In genomic region chr6:156685823-156686428, GRCh38 we compare ENCODE assay signal across 9 cellular contexts.
DNase-seq lines count a peak whose midpoint lies in the region; ATAC-seq and TF ChIP-seq lines count a peak whose summit lies in the region.
"Had no signal": no experiment of that assay in that cellular context is flagged by ENCODE, and none has a peak within 500 bp of the region (broad histone marks: within the 10 kb centered on the region; RNA-seq: fewer than 3 reads in every experiment).

No MANE protein-coding gene starts in this region.

- dilution Hi-C loops in mammary epithelial cell (cut with HindIII; ENCODE audit: low sequenced_read_pairs): no loop called here

- H3K27me3 ChIP-seq in HUES6 (ENCODE audit: control insufficient read depth, insufficient read depth, low read length) (no peaks in the 10 kb centered on the region), mammary epithelial cell (ENCODE audit: insufficient read depth, low read length) (no peaks in the 10 kb centered on the region), muscle layer of colon (ENCODE audit: control insufficient read depth in 1 of 2, insufficient read depth in 2 of 2, low read length in 2 of 2) (no peaks in the 10 kb centered on the region)

- ATAC-seq in omental fat pad (ENCODE audit: low FRiP score) (no peak), HG02884 (IDR thresholded peaks at IDR 0.05; ENCODE audit: unreplicated experiment) (no peak)

- no peak for TF ChIP-seq CTCF in AG09309 (IDR thresholded peaks at IDR 0.05; ENCODE audit: control insufficient read depth, insufficient read depth, low read depth, low read length, missing control alignments)
- TF ChIP-seq CTCF in mammary epithelial cell (conservative IDR thresholded peaks at IDR 0.05 in 1 of 2, IDR thresholded peaks at IDR 0.05 in 1 of 2; ENCODE audit: extremely low read depth in 1 of 2, insufficient read depth in 1 of 2, low read depth in 1 of 2, low read length in 2 of 2): no peak
- TF ChIP-seq CTCF in omental fat pad (IDR thresholded peaks at IDR 0.05): no peak

- CTCF ChIA-PET in mammary epithelial cell (lab: Charles Lee; ENCODE audit: low non-redundant PET): interaction anchor here (0.9 kb wide), 1 partner anchor 472 kb away, joined by 14 read pairs; no protein-coding TSS in a partner anchor

- BruUV-seq in mammary epithelial cell (replicated peaks; lab: Mats Ljungman, UMichigan): no TSS peak

- H3K36me3 ChIP-seq in HUES6 (ENCODE audit: control insufficient read depth, insufficient read depth, low read length) (no peaks in the 10 kb centered on the region), mammary epithelial cell (ENCODE audit: insufficient read depth, low read length) (no peaks in the 10 kb centered on the region), muscle layer of colon (ENCODE audit: insufficient read depth, low read length) (no peaks in the 10 kb centered on the region)

- H3K4me1 ChIP-seq in HUES6 (ENCODE audit: control insufficient read depth, insufficient read depth, low read length): peaks cover 12% of the 10 kb centered on the region
- H3K4me1 ChIP-seq in mammary epithelial cell (ENCODE audit: insufficient read depth, low read length): peaks cover 14% of the 10 kb centered on the region
- peaks cover 14% of the 10 kb centered on the region for H3K4me1 ChIP-seq in muscle layer of colon (ENCODE audit: insufficient read depth, low read length)

- H3K4me2 ChIP-seq in mammary epithelial cell (ENCODE audit: insufficient read depth, low read depth, low read length): peak overlapping the region; percentile 93

- in situ Hi-C loops in mammary epithelial cell (cut with MboI; ENCODE audit: low sequenced_read_pairs in 2 of 2): loop anchor here (10.0 kb wide), 2 partner anchors 79 to 99 kb away; no protein-coding TSS in a partner anchor

- intact Hi-C loops in mammary epithelial cell (cut with micrococcal nuclease): loop anchor here (1.0 to 2.0 kb wide), 5 partner anchors 34 to 335 kb away; no protein-coding TSS in a partner anchor

- no peaks in the 10 kb centered on the region for H4K20me1 ChIP-seq in mammary epithelial cell (ENCODE audit: insufficient read depth, low read length)

- WGBS in mammary epithelial cell (ENCODE audit: low coverage, missing lambda C conversion rate): 23% methylated on average over 8 of the region's 8 CpGs

- peak overlapping the region; percentile 94 for H2AFZ ChIP-seq in mammary epithelial cell (ENCODE audit: low read depth, low read length)

- H3K4me3 ChIP-seq in AG09309 (ENCODE audit: control insufficient read depth, low read depth, low read length) (peak overlapping the region; percentile 80), HUES6 (ENCODE audit: low read depth, low read length) (peak overlapping the region; percentile 92), mammary epithelial cell (replicated peaks in 1 of 3; ENCODE audit: insufficient read depth in 1 of 3, low read depth in 2 of 3, low read length in 3 of 3) (peak overlapping the region; percentile 70 to 94 (median 83)), muscle layer of colon (ENCODE audit: low read depth in 1 of 2, low read length in 2 of 2) (peak overlapping the region; percentile 64 to 78)

- H3K9ac ChIP-seq in HUES6 (ENCODE audit: low read length) (peak overlapping the region; percentile 97), mammary epithelial cell (ENCODE audit: insufficient read depth, low read length) (peak overlapping the region; percentile 87), muscle layer of colon (ENCODE audit: low read length) (peak overlapping the region; percentile 72)

- H3K9me3 ChIP-seq in HUES6 (ENCODE audit: control insufficient read depth, insufficient read depth, low read depth, low read length) (no peaks in the 10 kb centered on the region), mammary epithelial cell (replicated peaks; ENCODE audit: insufficient read depth, low read length) (no peaks in the 10 kb centered on the region), muscle layer of colon (ENCODE audit: low read length) (no peaks in the 10 kb centered on the region)

- no peaks in the 10 kb centered on the region for H3K79me2 ChIP-seq in mammary epithelial cell (ENCODE audit: insufficient read depth, low read length)

- peak overlapping the region; percentile 94; the same call in 1 of the 2 replicates for H3K27ac ChIP-seq in HUES6 (ENCODE audit: low read depth, low read length)
- H3K27ac ChIP-seq in mammary epithelial cell (ENCODE audit: insufficient read depth, low read depth, low read length): peak overlapping the region; percentile 84
- peak overlapping the region; percentile 85 for H3K27ac ChIP-seq in muscle layer of colon (ENCODE audit: low read depth, low read length)

- DNase-seq in AG09309 (ENCODE audit: low read depth) (no peak), mammary epithelial cell (no peak), omental fat pad (ENCODE audit: low spot score) (no peak), NCI-H1930 (lab: John Stamatoyannopoulos, UW) (no peak), superior temporal gyrus (ENCODE audit: extremely low spot score) (no peak)
- DNase-seq: central memory CD4-positive, alpha-beta T cell had no signal
